Comparison of ENCODE assay signal across 19 cellular contexts in genomic region chr3:19688767-19689166, GRCh38.
DNase-seq lines count a peak whose midpoint lies in the region; ATAC-seq, FAIRE-seq and TF ChIP-seq lines count a peak whose summit lies in the region.
"Had no signal": no experiment of that assay in that cellular context is flagged by ENCODE, and none has a peak within 500 bp of the region (broad histone marks: within the 10 kb centered on the region; RNA-seq: fewer than 3 reads in every experiment).

No MANE protein-coding gene starts in this region.

- FAIRE-seq in urothelium cell line (lab: Jason Lieb, UNC) (peak; percentile 55), H54 (lab: Jason Lieb, UNC) (no peak)

- no peak overlapping the region for H3K4me2 ChIP-seq in OCI-LY7 (ENCODE audit: low read length)

- H3K27ac ChIP-seq in OCI-LY7 (ENCODE audit: low read depth, low read length, poor library complexity, severe bottlenecking): no peak overlapping the region
- H3K27ac ChIP-seq: cardiac muscle cell, neutrophil had no signal

- TF ChIP-seq CTCF in OCI-LY7 (conservative IDR thresholded peaks at IDR 0.05; ENCODE audit: low read length): peak; percentile 66

- POLR2A ChIA-PET in OCI-LY7 (lab: Charles Lee): no interaction called here

- BruUV-seq in OCI-LY7 (replicated peaks; lab: Mats Ljungman, UMichigan): no TSS peak

- H4K20me1 ChIP-seq in OCI-LY7 (ENCODE audit: insufficient read depth, low read length): no peaks in the 10 kb centered on the region

- no peaks in the 10 kb centered on the region for H3K27me3 Mint-ChIP-seq in activated CD4-positive, alpha-beta T cell treated with anti-CD3 and anti-CD28 coated beads, Interleukin-2, amount 10 ng/mL, durations not matched to agents 24 days and 14 days
- H3K27me3 Mint-ChIP-seq: activated naive CD4-positive, alpha-beta T cell treated with anti-CD3 and anti-CD28 coated beads, Interleukin-2, amount 50 U/mL, for 24 hours had no signal

- intact Hi-C loops in OCI-LY7 (cut with micrococcal nuclease; ENCODE audit: unreplicated experiment): no loop called here
- intact Hi-C loops in activated CD4-positive, alpha-beta T cell treated with anti-CD3 and anti-CD28 coated beads, Interleukin-2, amount 10 ng/mL, durations not matched to agents 24 days and 14 days (cut with micrococcal nuclease): no loop called here

- CTCF ChIA-PET in OCI-LY7 (lab: Charles Lee; ENCODE audit: unreplicated experiment): no interaction called here

- H3K4me3 Mint-ChIP-seq in activated CD4-positive, alpha-beta T cell treated with anti-CD3 and anti-CD28 coated beads, Interleukin-2, amount 10 ng/mL, durations not matched to agents 24 days and 14 days: no peak overlapping the region
- H3K4me3 Mint-ChIP-seq: activated B cell treated with CpG ODN at 0.5 μM for 24 hours; activated naive CD4-positive, alpha-beta T cell treated with anti-CD3 and anti-CD28 coated beads, Interleukin-2, amount 50 U/mL, for 24 hours; stimulated activated naive CD8-positive, alpha-beta T cell treated with anti-CD3 and anti-CD28 coated beads, Interleukin-15, Interleukin-2, amounts not matched to agents 100 ng/mL and 50 ng/mL, for 24 hours had no signal

- H3K36me3 ChIP-seq in OCI-LY7 (ENCODE audit: insufficient read depth, low read length): no peaks in the 10 kb centered on the region
- no peaks in the 10 kb centered on the region for H3K36me3 ChIP-seq in H7 (replicated peaks; ENCODE audit: control insufficient read depth, insufficient read depth, low read length)
- H3K36me3 ChIP-seq: cardiac muscle cell, neutrophil had no signal

- no peaks in the 10 kb centered on the region for H3K9me3 Mint-ChIP-seq in activated CD4-positive, alpha-beta T cell treated with anti-CD3 and anti-CD28 coated beads, Interleukin-2, amount 10 ng/mL, durations not matched to agents 24 days and 14 days

- peak; percentile 61 for ATAC-seq in HG03175 (IDR thresholded peaks at IDR 0.05; ENCODE audit: unreplicated experiment)

- H3K9me2 ChIP-seq in OCI-LY7 (ENCODE audit: insufficient read depth, low read length): no peaks in the 10 kb centered on the region

- H3K27ac Mint-ChIP-seq in activated CD4-positive, alpha-beta T cell treated with anti-CD3 and anti-CD28 coated beads, Interleukin-2, amount 10 ng/mL, durations not matched to agents 24 days and 14 days: no peak overlapping the region
- H3K27ac Mint-ChIP-seq: activated B cell treated with CpG ODN at 0.5 μM for 24 hours; activated naive CD4-positive, alpha-beta T cell treated with anti-CD3 and anti-CD28 coated beads, Interleukin-2, amount 50 U/mL, for 24 hours; stimulated activated naive CD8-positive, alpha-beta T cell treated with anti-CD3 and anti-CD28 coated beads, Interleukin-15, Interleukin-2, amounts not matched to agents 100 ng/mL and 50 ng/mL, for 24 hours had no signal

- no peaks in the 10 kb centered on the region for H3K36me3 Mint-ChIP-seq in activated CD4-positive, alpha-beta T cell treated with anti-CD3 and anti-CD28 coated beads, Interleukin-2, amount 10 ng/mL, durations not matched to agents 24 days and 14 days (ENCODE audit: low read depth)

- H3K4me1 Mint-ChIP-seq in activated CD4-positive, alpha-beta T cell treated with anti-CD3 and anti-CD28 coated beads, Interleukin-2, amount 10 ng/mL, durations not matched to agents 24 days and 14 days: no peaks in the 10 kb centered on the region
- H3K4me1 Mint-ChIP-seq: activated B cell treated with CpG ODN at 0.5 μM for 24 hours; activated naive CD4-positive, alpha-beta T cell treated with anti-CD3 and anti-CD28 coated beads, Interleukin-2, amount 50 U/mL, for 24 hours had no signal

- peak; percentile 3 for DNase-seq in DMS 273 (lab: John Stamatoyannopoulos, UW; ENCODE audit: unreplicated experiment)
- no peak for DNase-seq in DMS 273 treated with DMSO at 0.1 percent for 48 hours (lab: John Stamatoyannopoulos, UW)
- DNase-seq in OCI-LY7 (ENCODE audit: low spot score): peak; percentile 29
- DNase-seq in urothelium cell line (ENCODE audit: low spot score): no peak
- DNase-seq in H54 (ENCODE audit: insufficient read length, low spot score): no peak
- DNase-seq in activated CD4-positive, alpha-beta T cell treated with anti-CD3 and anti-CD28 coated beads, Interleukin-2, amount 10 ng/mL, durations not matched to agents 24 days and 14 days: no peak
- DNase-seq in H7: no peak
- DNase-seq: 8988T; activated B cell treated with CpG ODN at 0.5 μM for 24 hours; activated CD8-positive, alpha-beta memory T cell treated with anti-CD3 and anti-CD28 coated beads, Interleukin-2, amount 50 U/mL, for 4 hours; effector CD8-positive, alpha-beta T cell; foreskin fibroblast; OCI-M1 had no signal

- H3K79me2 ChIP-seq in OCI-LY7 (ENCODE audit: insufficient read depth, low read depth, low read length): no peaks in the 10 kb centered on the region

- H3K4me3 ChIP-seq in OCI-LY7 (ENCODE audit: low read depth, low read length, poor library complexity, severe bottlenecking) (no peak overlapping the region), H7 (ENCODE audit: insufficient read depth, low read depth, low read length) (no peak overlapping the region)
- H3K4me3 ChIP-seq: cardiac muscle cell, lung had no signal

- H3K9me3 ChIP-seq in OCI-LY7 (ENCODE audit: low read length): no peaks in the 10 kb centered on the region
- H3K9me3 ChIP-seq: neutrophil had no signal

- no peak overlapping the region for H2AFZ ChIP-seq in OCI-LY7 (ENCODE audit: low read length)

- H3K27me3 ChIP-seq in H7 (ENCODE audit: control insufficient read depth, insufficient read depth, low read length): no peaks in the 10 kb centered on the region
- H3K27me3 ChIP-seq: cardiac muscle cell, neutrophil had no signal

- TF ChIP-seq POLR2A in H54 (IDR thresholded peaks at IDR 0.05; ENCODE audit: low read depth, low read length): no peak

- H3K4me1 ChIP-seq in OCI-LY7 (ENCODE audit: insufficient read depth, low read length, poor library complexity, severe bottlenecking): no peaks in the 10 kb centered on the region

Comparison
In these comparisons a context has a peak if more than half of its experiments do, and no peak if none do; other contexts are left out.
1. DNase-seq: peak in DMS 273 (single experiment) and OCI-LY7 (single experiment); none in DMS 273 treated with DMSO at 0.1 percent for 48 hours (single experiment), urothelium cell line (single experiment), H54 (single experiment), activated CD4-positive, alpha-beta T cell treated with anti-CD3 and anti-CD28 coated beads, Interleukin-2, amount 10 ng/mL, durations not matched to agents 24 days and 14 days (single experiment) and H7 (single experiment).